Comparison of ENCODE assay signal across 11 cellular contexts in the genomic region with DNA sequence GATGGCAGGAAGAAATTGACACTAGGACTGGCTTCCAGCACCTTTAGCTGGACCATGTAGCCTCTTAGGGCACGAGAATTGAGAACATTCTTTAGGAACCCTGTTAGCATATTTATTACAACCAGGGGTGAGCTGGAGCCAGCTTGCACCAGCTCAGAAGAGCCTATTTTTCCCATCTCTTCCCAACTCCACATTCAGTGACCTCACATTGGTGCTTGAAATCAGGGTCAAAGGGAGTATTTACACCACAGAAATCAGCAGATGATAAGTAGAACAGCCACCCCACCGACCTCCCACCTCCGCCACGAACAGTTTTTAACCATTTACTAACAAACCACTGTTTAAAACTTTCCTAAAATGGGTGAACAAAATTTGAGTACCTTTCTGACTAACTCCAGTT.
DNase-seq lines count a peak whose midpoint lies in the region; ATAC-seq and TF ChIP-seq lines count a peak whose summit lies in the region.
"Had no signal": no experiment of that assay in that cellular context is flagged by ENCODE, and none has a peak within 500 bp of the region (broad histone marks: within the 10 kb centered on the region; RNA-seq: fewer than 3 reads in every experiment).

No MANE protein-coding gene starts in this region.

- peak overlapping the region; percentile 14 for H2AK5ac ChIP-seq in IMR-90 (ENCODE audit: low read depth, low read length)
- H2AK5ac ChIP-seq in neuronal stem cell (ENCODE audit: low read depth, low read length): no peak overlapping the region

- TF ChIP-seq EP300 in tibial nerve (IDR thresholded peaks at IDR 0.05): no peak

- intact Hi-C loops in IMR-90 (cut with micrococcal nuclease): no loop called here
- intact Hi-C loops in dorsolateral prefrontal cortex (cut with DNase I): loop anchor here in 1 of 2 donors (5.0 kb wide), 1 partner anchor 183 kb away; no protein-coding TSS in a partner anchor
- intact Hi-C loops in activated T-helper 2 cell treated with anti-CD3 and anti-CD28 coated beads, Interferon-gamma antibody, Interleukin-2, Interleukin-4, amounts not matched to agents 10 μg/mL and 5 μg/mL and 100 μg/mL, durations not matched to agents 14 hours and 24 hours and 36 hours (cut with micrococcal nuclease): no loop called here
- intact Hi-C loops in Calu3 (cut with micrococcal nuclease; ENCODE audit: unreplicated experiment): no loop called here

- TF ChIP-seq RAD21 in IMR-90 (IDR thresholded peaks at IDR 0.05; ENCODE audit: low read length): no peak

- peak overlapping the region; percentile 18 for H2BK5ac ChIP-seq in IMR-90 (ENCODE audit: low read depth, low read length, poor library complexity, severe bottlenecking)
- no peak overlapping the region for H2BK5ac ChIP-seq in neuronal stem cell (ENCODE audit: low read length)

- H3K36me3 ChIP-seq in IMR-90 (ENCODE audit: control insufficient read depth, insufficient read depth, low read length) (no peaks in the 10 kb centered on the region), neuronal stem cell (replicated peaks in 1 of 2; ENCODE audit: control insufficient read depth in 2 of 2, insufficient read depth in 2 of 2, low read length in 2 of 2) (no peaks in the 10 kb centered on the region), tibial nerve (no peaks in the 10 kb centered on the region)

- H3K9ac ChIP-seq in IMR-90 (ENCODE audit: low read depth, low read length) (peak overlapping the region; percentile 69), neuronal stem cell (ENCODE audit: low read depth, low read length, poor library complexity) (no peak overlapping the region)

- in situ Hi-C loops in IMR-90 (cut with MboI; ENCODE audit: low sequenced_read_pairs): no loop called here

- H3K4me3 Mint-ChIP-seq in activated T-helper 2 cell treated with anti-CD3 and anti-CD28 coated beads, Interferon-gamma antibody, Interleukin-2, Interleukin-4, amounts not matched to agents 10 μg/mL and 5 μg/mL and 100 μg/mL, durations not matched to agents 14 hours and 24 hours and 36 hours (ENCODE audit: low read depth): no peak overlapping the region
- no peak overlapping the region for H3K4me3 Mint-ChIP-seq in Calu3 (ENCODE audit: low read depth, unreplicated experiment)
- H3K4me3 Mint-ChIP-seq: activated B cell treated with CpG ODN at 0.5 μM for 24 hours; stimulated activated memory B cell treated with anti-CD40 and anti-IgM and Interleukin-4, amounts not matched to agents 10 μg/mL and 1 μg/mL and 100 μg/mL, for 72 hours; T-helper 1 cell treated with Interleukin-12 subunit alpha and Interleukin-12 subunit beta and Interleukin-4 antibody, amounts not matched to agents 30 μg/mL and 1 μg/mL, for 36 hours had no signal

- H3K27me3 ChIP-seq in IMR-90 (ENCODE audit: control insufficient read depth, insufficient read depth, low read length): no peaks in the 10 kb centered on the region
- no peaks in the 10 kb centered on the region for H3K27me3 ChIP-seq in dorsolateral prefrontal cortex
- no peaks in the 10 kb centered on the region for H3K27me3 ChIP-seq in neuronal stem cell (ENCODE audit: control insufficient read depth in 3 of 3, insufficient read depth in 3 of 3, low read depth in 1 of 3, low read length in 3 of 3)
- H3K27me3 ChIP-seq in tibial nerve: no peaks in the 10 kb centered on the region

- H3K18ac ChIP-seq in IMR-90 (ENCODE audit: low read depth, low read length) (peak overlapping the region; percentile 91), neuronal stem cell (ENCODE audit: low read length) (no peak overlapping the region)

- CTCF ChIA-PET in IMR-90 (lab: Yijun Ruan, JAX): interaction anchor here (0.6 kb wide), 2 partner anchors 83 to 89 kb away, joined by 3 to 4 read pairs; no protein-coding TSS in a partner anchor
- CTCF ChIA-PET in Calu3 (lab: Charles Lee): interaction anchor here (0.6 kb wide), 1 partner anchor 556 kb away, joined by 5 read pairs; no protein-coding TSS in a partner anchor

- peak overlapping the region; percentile 43 for H2BK120ac ChIP-seq in IMR-90 (ENCODE audit: low read depth, low read length)
- no peak overlapping the region for H2BK120ac ChIP-seq in neuronal stem cell (ENCODE audit: low read depth, low read length)

- no peaks in the 10 kb centered on the region for H3K9me3 Mint-ChIP-seq in activated T-helper 2 cell treated with anti-CD3 and anti-CD28 coated beads, Interferon-gamma antibody, Interleukin-2, Interleukin-4, amounts not matched to agents 10 μg/mL and 5 μg/mL and 100 μg/mL, durations not matched to agents 14 hours and 24 hours and 36 hours
- peaks cover 6% of the 10 kb centered on the region for H3K9me3 Mint-ChIP-seq in Calu3 (ENCODE audit: low read depth, unreplicated experiment)
- H3K9me3 Mint-ChIP-seq: activated B cell treated with CpG ODN at 0.5 μM for 24 hours; stimulated activated memory B cell treated with anti-CD40 and anti-IgM and Interleukin-4, amounts not matched to agents 10 μg/mL and 1 μg/mL and 100 μg/mL, for 72 hours had no signal

- H3K27me3 Mint-ChIP-seq in activated T-helper 2 cell treated with anti-CD3 and anti-CD28 coated beads, Interferon-gamma antibody, Interleukin-2, Interleukin-4, amounts not matched to agents 10 μg/mL and 5 μg/mL and 100 μg/mL, durations not matched to agents 14 hours and 24 hours and 36 hours (ENCODE audit: low read depth): peaks cover 23% of the 10 kb centered on the region
- H3K27me3 Mint-ChIP-seq in Calu3 (ENCODE audit: unreplicated experiment): no peaks in the 10 kb centered on the region

- peaks cover 8% of the 10 kb centered on the region for H3K4me1 Mint-ChIP-seq in activated T-helper 2 cell treated with anti-CD3 and anti-CD28 coated beads, Interferon-gamma antibody, Interleukin-2, Interleukin-4, amounts not matched to agents 10 μg/mL and 5 μg/mL and 100 μg/mL, durations not matched to agents 14 hours and 24 hours and 36 hours (ENCODE audit: low read depth)
- H3K4me1 Mint-ChIP-seq in Calu3 (ENCODE audit: low read depth, unreplicated experiment): no peaks in the 10 kb centered on the region
- H3K4me1 Mint-ChIP-seq: activated B cell treated with CpG ODN at 0.5 μM for 24 hours; stimulated activated memory B cell treated with anti-CD40 and anti-IgM and Interleukin-4, amounts not matched to agents 10 μg/mL and 1 μg/mL and 100 μg/mL, for 72 hours had no signal

- H4K5ac ChIP-seq in IMR-90 (ENCODE audit: low read depth, low read length): peak overlapping the region; percentile 91

- no peak overlapping the region for H2AFZ ChIP-seq in IMR-90 (replicated peaks; ENCODE audit: low read length, poor library complexity)
- H2AFZ ChIP-seq in neuronal stem cell (ENCODE audit: low read length): peak overlapping the region; percentile 49

- peaks cover 6% of the 10 kb centered on the region for H3K9me1 ChIP-seq in IMR-90 (ENCODE audit: insufficient read depth, low read length)

- H3K27ac ChIP-seq in IMR-90 (ENCODE audit: insufficient read depth, low read length) (peak overlapping the region; percentile 73; the same call in 1 of the 2 replicates), dorsolateral prefrontal cortex (peak overlapping the region in 41 of 59 donors; percentile 7 to 83 (median 69)), neuronal stem cell (replicated peaks; ENCODE audit: low read length) (no peak overlapping the region), tibial nerve (peak overlapping the region; percentile 50 to 82 (median 72))

- no peak overlapping the region for H3K27ac Mint-ChIP-seq in activated T-helper 2 cell treated with anti-CD3 and anti-CD28 coated beads, Interferon-gamma antibody, Interleukin-2, Interleukin-4, amounts not matched to agents 10 μg/mL and 5 μg/mL and 100 μg/mL, durations not matched to agents 14 hours and 24 hours and 36 hours
- H3K27ac Mint-ChIP-seq in Calu3 (ENCODE audit: unreplicated experiment): no peak overlapping the region
- H3K27ac Mint-ChIP-seq: activated B cell treated with CpG ODN at 0.5 μM for 24 hours; stimulated activated memory B cell treated with anti-CD40 and anti-IgM and Interleukin-4, amounts not matched to agents 10 μg/mL and 1 μg/mL and 100 μg/mL, for 72 hours; T-helper 1 cell treated with Interleukin-12 subunit alpha and Interleukin-12 subunit beta and Interleukin-4 antibody, amounts not matched to agents 30 μg/mL and 1 μg/mL, for 36 hours had no signal

- H3K4me2 ChIP-seq in IMR-90 (ENCODE audit: low read depth, low read length) (no peak overlapping the region), neuronal stem cell (ENCODE audit: insufficient read depth, low read length, poor library complexity, severe bottlenecking) (no peak overlapping the region)

- H3K9me3 ChIP-seq in IMR-90 (ENCODE audit: control insufficient read depth, insufficient read depth, low read length): no peaks in the 10 kb centered on the region
- H3K9me3 ChIP-seq in neuronal stem cell (replicated peaks in 1 of 2; ENCODE audit: control insufficient read depth in 2 of 2, insufficient read depth in 1 of 2, low read depth in 1 of 2, low read length in 2 of 2): no peaks in the 10 kb centered on the region
- H3K9me3 ChIP-seq in tibial nerve: no peaks in the 10 kb centered on the region

- no peak overlapping the region for H2BK12ac ChIP-seq in neuronal stem cell (ENCODE audit: low read length)

- H2BK20ac ChIP-seq in IMR-90 (ENCODE audit: low read depth, low read length): peak overlapping the region; percentile 73; the same call in 1 of the 2 replicates

- no peak for ATAC-seq in IMR-90 (ENCODE audit: low read depth)

- H3K4me3 ChIP-seq in IMR-90 (ENCODE audit: insufficient read depth, low read depth, low read length): no peak overlapping the region
- peak overlapping the region in 1 of 59 donors; percentile 50 for H3K4me3 ChIP-seq in dorsolateral prefrontal cortex
- H3K4me3 ChIP-seq in neuronal stem cell (ENCODE audit: low read length in 2 of 2): no peak overlapping the region
- H3K4me3 ChIP-seq in tibial nerve: no peak overlapping the region
- H3K4me3 ChIP-seq: GM12878 had no signal

- H3K36me3 Mint-ChIP-seq in activated T-helper 2 cell treated with anti-CD3 and anti-CD28 coated beads, Interferon-gamma antibody, Interleukin-2, Interleukin-4, amounts not matched to agents 10 μg/mL and 5 μg/mL and 100 μg/mL, durations not matched to agents 14 hours and 24 hours and 36 hours (ENCODE audit: low read depth): no peaks in the 10 kb centered on the region
- no peaks in the 10 kb centered on the region for H3K36me3 Mint-ChIP-seq in Calu3 (ENCODE audit: insufficient read depth, unreplicated experiment)
- H3K36me3 Mint-ChIP-seq: stimulated activated memory B cell treated with anti-CD40 and anti-IgM and Interleukin-4, amounts not matched to agents 10 μg/mL and 1 μg/mL and 100 μg/mL, for 72 hours had no signal

- H2BK15ac ChIP-seq in IMR-90 (ENCODE audit: low read depth, low read length) (peak overlapping the region; percentile 62; the same call in 2 of the 3 replicates), neuronal stem cell (ENCODE audit: low read length) (no peak overlapping the region)

- peaks cover 0 to 4% of the 10 kb centered on the region in 2 experiments; a peak in 1 of 4 replicates for H3K79me1 ChIP-seq in IMR-90 (ENCODE audit: low read depth in 1 of 2, low read length in 2 of 2)
- no peaks in the 10 kb centered on the region for H3K79me1 ChIP-seq in neuronal stem cell (ENCODE audit: low read depth, low read length)

- no peak overlapping the region for H2AK9ac ChIP-seq in IMR-90 (replicated peaks; ENCODE audit: low read depth, low read length, poor library complexity)

- no peak for TF ChIP-seq POLR2A in IMR-90 (IDR thresholded peaks at IDR 0.05; ENCODE audit: low read depth, low read length)
- TF ChIP-seq POLR2A in tibial nerve (IDR thresholded peaks at IDR 0.05): no peak

- H3K14ac ChIP-seq in IMR-90 (replicated peaks; ENCODE audit: low read depth, low read length) (peak overlapping the region; percentile 70), neuronal stem cell (ENCODE audit: low read length) (no peak overlapping the region)

- H3K4ac ChIP-seq in IMR-90 (ENCODE audit: low read depth, low read length) (peak overlapping the region; percentile 94), neuronal stem cell (ENCODE audit: low read length) (no peak overlapping the region)

- H3K23ac ChIP-seq in IMR-90 (ENCODE audit: low read depth, low read length) (0 out of 2 replicates have a peak overlapping the region, but pooled peaks have one; percentile 66), neuronal stem cell (ENCODE audit: low read depth, low read length, poor library complexity) (no peak overlapping the region)

- H3K4me1 ChIP-seq in IMR-90 (ENCODE audit: control insufficient read depth, insufficient read depth, low read length) (peaks cover 31% of the 10 kb centered on the region), neuronal stem cell (ENCODE audit: control insufficient read depth in 2 of 2, insufficient read depth in 1 of 2, low read depth in 1 of 2, low read length in 2 of 2) (peaks cover 9 to 19% of the 10 kb centered on the region in 2 donors), tibial nerve (peaks cover 0 to 40% (median 15%) of the 10 kb centered on the region in 4 donors)

- H3K56ac ChIP-seq in IMR-90 (ENCODE audit: extremely low read depth, insufficient read depth, low read length): no peak overlapping the region

- WGBS in IMR-90 (ENCODE audit: extremely low coverage in 2 of 2, insufficient read length in 1 of 2), 2 experiments: no CpG with 5 or more reads among the region's 4 CpGs
- WGBS in neuronal stem cell (ENCODE audit: extremely low coverage in 2 of 2, insufficient read length in 2 of 2, insufficient replicate concordance in 1 of 2), 2 donors: no CpG with 5 or more reads among the region's 4 CpGs
- WGBS in tibial nerve, 2 donors: 37 to 39% methylated on average over 4 of the region's 4 CpGs

- POLR2A ChIA-PET in IMR-90 (lab: Charles Lee; ENCODE audit: unreplicated experiment): interaction anchor here (0.7 to 1.0 kb wide), 2 partner anchors 31 to 272 kb away, joined by 3 to 16 read pairs; no protein-coding TSS in a partner anchor

- no peak for DNase-seq in IMR-90
- DNase-seq in dorsolateral prefrontal cortex: no peak
- DNase-seq in neuronal stem cell (ENCODE audit: low spot score): no peak
- no peak for DNase-seq in tibial nerve (ENCODE audit: low spot score in 2 of 2)
- no peak for DNase-seq in NCI-H524 treated with DMSO at 0.1 percent for 48 hours (lab: John Stamatoyannopoulos, UW)
- DNase-seq in activated T-helper 2 cell treated with anti-CD3 and anti-CD28 coated beads, Interferon-gamma antibody, Interleukin-2, Interleukin-4, amounts not matched to agents 10 μg/mL and 5 μg/mL and 100 μg/mL, durations not matched to agents 14 hours and 24 hours and 36 hours (ENCODE audit: low spot score): no peak
- DNase-seq in Calu3: no peak
- DNase-seq: activated B cell treated with CpG ODN at 0.5 μM for 24 hours had no signal

- H4K8ac ChIP-seq in IMR-90 (ENCODE audit: low read depth in 2 of 2, low read length in 2 of 2) (peak overlapping the region; percentile 51 to 68), neuronal stem cell (ENCODE audit: low read depth, low read length) (no peak overlapping the region)

- no peaks in the 10 kb centered on the region for H4K20me1 ChIP-seq in IMR-90 (ENCODE audit: insufficient read depth, low read length)

- no TSS peak for BruUV-seq in IMR-90 (replicated peaks; lab: Mats Ljungman, UMichigan)
- no TSS peak for BruUV-seq in Calu3 (replicated peaks; lab: Mats Ljungman, UMichigan)

- dilution Hi-C loops in IMR-90 (cut with HindIII; ENCODE audit: low sequenced_read_pairs, unreplicated experiment): no loop called here

- TF ChIP-seq CTCF in IMR-90 (conservative IDR thresholded peaks at IDR 0.05; ENCODE audit: low read depth, low read length): no peak
- no peak for TF ChIP-seq CTCF in dorsolateral prefrontal cortex (IDR thresholded peaks at IDR 0.05 in 54 of 56, conservative IDR thresholded peaks at IDR 0.05 in 2 of 56; ENCODE audit: low read depth in 1 of 56, partially characterized antibody in 56 of 56)
- TF ChIP-seq CTCF in tibial nerve (IDR thresholded peaks at IDR 0.05): no peak
- no peak for TF ChIP-seq CTCF in Calu3 (IDR thresholded peaks at IDR 0.05; ENCODE audit: unreplicated experiment)

- peak overlapping the region; percentile 53 for H4K91ac ChIP-seq in IMR-90 (ENCODE audit: insufficient read depth, low read depth, low read length)
- no peak overlapping the region for H4K91ac ChIP-seq in neuronal stem cell (ENCODE audit: low read depth, low read length, poor library complexity)
